13 cellular contexts compared by ENCODE assay signal in the genomic region with DNA sequence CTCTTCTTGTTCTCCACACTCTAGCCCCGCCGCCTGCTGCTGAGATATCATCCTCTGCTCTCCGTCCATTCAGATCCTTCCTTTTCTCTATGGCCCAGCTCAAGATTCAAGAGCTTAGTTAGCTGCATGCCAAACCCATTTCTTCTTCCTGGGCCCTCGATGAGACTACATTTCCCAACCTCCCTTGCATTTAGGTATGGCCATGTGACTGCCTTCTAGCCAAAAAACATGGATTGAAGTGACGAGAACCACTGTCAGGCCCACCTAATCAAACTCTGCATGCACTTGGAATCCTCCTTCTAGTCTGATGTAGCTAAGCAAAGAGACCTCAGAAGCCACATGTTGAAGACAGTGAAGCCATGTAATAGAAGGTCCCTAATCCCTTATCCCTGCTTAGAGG.
"Had no signal": no experiment of that assay in that cellular context is flagged by ENCODE, and none has a peak within 500 bp of the region (broad histone marks: within the 10 kb centered on the region; RNA-seq: fewer than 3 reads in every experiment).

No MANE protein-coding gene starts in this region.

- H3K27ac ChIP-seq: pancreas, psoas muscle, right atrium auricular region, upper lobe of left lung had no signal

- H3K4me3 ChIP-seq: pancreas, psoas muscle, right atrium auricular region, upper lobe of left lung had no signal

- H3K4me1 ChIP-seq: psoas muscle, right atrium auricular region had no signal

- H3K9me3 ChIP-seq: pancreas, psoas muscle, right atrium auricular region, upper lobe of left lung had no signal

- DNase-seq: activated CD8-positive, alpha-beta memory T cell treated with anti-CD3 and anti-CD28 coated beads for 24 hours; activated CD8-positive, alpha-beta memory T cell treated with anti-CD3 and anti-CD28 coated beads, Interleukin-2, amount 50 U/mL, for 4 hours; activated T-cell treated with anti-CD3 and anti-CD28 coated beads, Interleukin-2, amount 50 U/mL, for 24 hours; aorta; effector CD4-positive, alpha-beta T cell; foreskin melanocyte; left colon; pancreas; psoas muscle; stimulated activated CD4-positive, alpha-beta T cell treated with anti-CD3 and anti-CD28 coated beads, Interleukin-4, amount 100 ng/mL, for 24 hours; stimulated activated naive CD4-positive, alpha-beta T cell treated with Interleukin-2 at 50 U/mL for 16 hours; upper lobe of left lung had no signal

- H3K36me3 ChIP-seq: pancreas, right atrium auricular region, upper lobe of left lung had no signal
